ENCODE assay signal across 8 cellular contexts in the genomic region with DNA sequence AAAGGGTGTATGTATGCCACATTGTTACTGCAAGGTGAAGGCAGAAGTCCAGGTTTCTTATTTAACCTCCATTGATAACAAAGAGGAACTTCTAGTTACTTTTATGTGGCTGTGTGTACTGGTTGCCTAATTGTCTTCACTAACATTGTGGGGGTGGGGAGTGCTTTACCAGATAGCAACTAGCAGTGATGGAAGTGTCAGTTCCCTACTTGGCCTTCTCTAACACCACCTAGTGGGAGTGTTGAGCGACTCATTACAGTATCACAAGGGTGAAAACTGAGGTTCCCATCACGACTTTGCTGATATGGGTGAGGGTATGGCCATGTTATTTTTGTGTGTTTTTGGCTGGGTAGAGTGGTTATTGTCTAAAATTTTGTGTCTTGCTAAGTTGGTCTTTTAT.
DNase-seq lines count a peak whose midpoint lies in the region; ATAC-seq lines count a peak whose summit lies in the region.

No MANE protein-coding gene starts in this region.

- H3K4me1 Mint-ChIP-seq in naive thymus-derived CD8-positive, alpha-beta T cell = no peaks in the 10 kb centered on the region

- peaks cover 0 to 2% (median 0%) of the 10 kb centered on the region in 9 donors for H3K9me3 Mint-ChIP-seq in naive thymus-derived CD8-positive, alpha-beta T cell

- intact Hi-C loops in cardiac septum (cut with DNase I) = no loop called here

- no peak overlapping the region for H3K27ac Mint-ChIP-seq in naive thymus-derived CD8-positive, alpha-beta T cell

- no peaks in the 10 kb centered on the region for H3K36me3 Mint-ChIP-seq in naive thymus-derived CD8-positive, alpha-beta T cell

- H3K27me3 Mint-ChIP-seq in naive thymus-derived CD8-positive, alpha-beta T cell = no peaks in the 10 kb centered on the region

- no peak overlapping the region for H3K4me3 Mint-ChIP-seq in naive thymus-derived CD8-positive, alpha-beta T cell

- POLR2A ChIA-PET in naive thymus-derived CD8-positive, alpha-beta T cell (lab: Charles Lee) = no interaction called here

- peak; percentile 87 for ATAC-seq in GM19467 (IDR thresholded peaks at IDR 0.05; ENCODE audit: unreplicated experiment)
- ATAC-seq in HG03442 (IDR thresholded peaks at IDR 0.05; ENCODE audit: unreplicated experiment) = peak; percentile 94
- ATAC-seq in naive thymus-derived CD8-positive, alpha-beta T cell = no peak

- DNase-seq in CD1c-positive myeloid dendritic cell (ENCODE audit: extremely low spot score) = peak; percentile 69
- peak; percentile 84 for DNase-seq in SIG-M5 treated with dmso at 0.1 percent for 504 hours (lab: John Stamatoyannopoulos, UW; ENCODE audit: unreplicated experiment)
- DNase-seq in kidney tubule cell (ENCODE audit: low spot score) = peak; percentile 51
- no peak for DNase-seq in cardiac septum (ENCODE audit: low spot score)
- DNase-seq in naive thymus-derived CD8-positive, alpha-beta T cell = no peak
- no peak for DNase-seq in NCI-H187 (lab: John Stamatoyannopoulos, UW)

Comparison
In these comparisons a context has a peak if more than half of its experiments do, and no peak if none do; other contexts are left out.
1. DNase-seq: peak in CD1c-positive myeloid dendritic cell (single experiment), SIG-M5 treated with dmso at 0.1 percent for 504 hours (single experiment) and kidney tubule cell (single experiment); none in cardiac septum (single experiment), naive thymus-derived CD8-positive, alpha-beta T cell (0 of 10) and NCI-H187 (0 of 2).
2. ATAC-seq: peak in GM19467 (single experiment) and HG03442 (single experiment); none in naive thymus-derived CD8-positive, alpha-beta T cell (0 of 2).